Comparison of ENCODE assay signal across 13 cellular contexts in the genomic region with DNA sequence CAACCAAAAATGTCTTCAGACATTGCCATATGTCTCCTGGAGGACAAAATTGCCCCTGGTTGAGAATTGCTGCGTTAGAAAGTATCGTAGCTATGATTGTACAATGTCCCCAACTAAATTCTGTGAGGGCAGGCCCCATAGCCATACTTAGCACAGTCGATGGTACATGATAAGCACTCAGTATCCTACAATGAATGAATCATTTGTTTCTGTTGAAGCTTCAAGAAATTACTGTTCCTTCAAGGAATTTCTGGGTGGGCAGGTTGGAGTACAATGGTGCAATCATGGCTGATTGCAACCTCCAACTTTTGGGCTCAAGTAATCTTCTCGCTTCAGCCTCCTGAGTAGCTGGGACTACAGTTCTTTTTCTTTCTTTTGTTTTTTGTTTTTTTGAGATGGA. TPM values are rescaled to one million over a fixed set of nuclear protein-coding genes. Genes with fewer than 3 reads are reported as not detected.
A peak's percentile ranks its signal among the peaks of the same experiment; 100 is the strongest.
DNase-seq lines count a peak whose midpoint lies in the region; ATAC-seq and TF ChIP-seq lines count a peak whose summit lies in the region.
"Had no signal": no experiment of that assay in that cellular context is flagged by ENCODE, and none has a peak within 500 bp of the region (broad histone marks: within the 10 kb centered on the region; RNA-seq: fewer than 3 reads in every experiment).

No MANE protein-coding gene starts in this region.

- H3K4me3 ChIP-seq in fibroblast of mammary gland (ENCODE audit: control insufficient read depth, low read depth, low read length) (no peak overlapping the region), dorsolateral prefrontal cortex (no peak overlapping the region)
- H3K4me3 ChIP-seq: prostate gland had no signal

- H3K27ac Mint-ChIP-seq in activated naive CD4-positive, alpha-beta T cell treated with anti-CD3 and anti-CD28 coated beads, Interleukin-2, amount 50 U/mL, for 24 hours, result peak overlapping the region; percentile 73
- H3K27ac Mint-ChIP-seq in activated T-helper 1 cell treated with anti-CD3 and anti-CD28 coated beads, Interleukin-12 subunit alpha, Interleukin-12 subunit beta, Interleukin-2, Interleukin-4 antibody, amounts not matched to agents 30 ng/mL and 10 ng/mL and 1 ng/mL, durations not matched to agents 14 hours and 24 hours and 36 hours, result peak overlapping the region; percentile 53
- peak overlapping the region; percentile 69 to 87 for H3K27ac Mint-ChIP-seq in stimulated activated naive CD8-positive, alpha-beta T cell treated with anti-CD3 and anti-CD28 coated beads, Interleukin-15, amount 100 ng/mL, for 72 hours
- H3K27ac Mint-ChIP-seq: endodermal cell had no signal

- H3K4me1 Mint-ChIP-seq in activated naive CD4-positive, alpha-beta T cell treated with anti-CD3 and anti-CD28 coated beads, Interleukin-2, amount 50 U/mL, for 24 hours, result peaks cover 83% of the 10 kb centered on the region
- peaks cover 80% of the 10 kb centered on the region for H3K4me1 Mint-ChIP-seq in activated T-helper 1 cell treated with anti-CD3 and anti-CD28 coated beads, Interleukin-12 subunit alpha, Interleukin-12 subunit beta, Interleukin-2, Interleukin-4 antibody, amounts not matched to agents 30 ng/mL and 10 ng/mL and 1 ng/mL, durations not matched to agents 14 hours and 24 hours and 36 hours (ENCODE audit: low read depth)
- H3K4me1 Mint-ChIP-seq in stimulated activated naive CD8-positive, alpha-beta T cell treated with anti-CD3 and anti-CD28 coated beads, Interleukin-15, amount 100 ng/mL, for 72 hours, result peaks cover 77% of the 10 kb centered on the region

- H3K27me3 ChIP-seq in dorsolateral prefrontal cortex, result no peaks in the 10 kb centered on the region

- H3K9me3 Mint-ChIP-seq in activated naive CD4-positive, alpha-beta T cell treated with anti-CD3 and anti-CD28 coated beads, Interleukin-2, amount 50 U/mL, for 24 hours, result no peaks in the 10 kb centered on the region
- no peaks in the 10 kb centered on the region for H3K9me3 Mint-ChIP-seq in activated T-helper 1 cell treated with anti-CD3 and anti-CD28 coated beads, Interleukin-12 subunit alpha, Interleukin-12 subunit beta, Interleukin-2, Interleukin-4 antibody, amounts not matched to agents 30 ng/mL and 10 ng/mL and 1 ng/mL, durations not matched to agents 14 hours and 24 hours and 36 hours
- no peaks in the 10 kb centered on the region for H3K9me3 Mint-ChIP-seq in stimulated activated naive CD8-positive, alpha-beta T cell treated with anti-CD3 and anti-CD28 coated beads, Interleukin-15, amount 100 ng/mL, for 72 hours
- H3K9me3 Mint-ChIP-seq: endodermal cell had no signal

- H3K27me3 Mint-ChIP-seq in activated naive CD4-positive, alpha-beta T cell treated with anti-CD3 and anti-CD28 coated beads, Interleukin-2, amount 50 U/mL, for 24 hours, result no peaks in the 10 kb centered on the region
- no peaks in the 10 kb centered on the region for H3K27me3 Mint-ChIP-seq in activated T-helper 1 cell treated with anti-CD3 and anti-CD28 coated beads, Interleukin-12 subunit alpha, Interleukin-12 subunit beta, Interleukin-2, Interleukin-4 antibody, amounts not matched to agents 30 ng/mL and 10 ng/mL and 1 ng/mL, durations not matched to agents 14 hours and 24 hours and 36 hours (ENCODE audit: insufficient read depth)
- H3K27me3 Mint-ChIP-seq in stimulated activated naive CD8-positive, alpha-beta T cell treated with anti-CD3 and anti-CD28 coated beads, Interleukin-15, amount 100 ng/mL, for 72 hours, result no peaks in the 10 kb centered on the region

- intact Hi-C loops in activated T-helper 1 cell treated with anti-CD3 and anti-CD28 coated beads, Interleukin-12 subunit alpha, Interleukin-12 subunit beta, Interleukin-2, Interleukin-4 antibody, amounts not matched to agents 30 ng/mL and 10 ng/mL and 1 ng/mL, durations not matched to agents 14 hours and 24 hours and 36 hours (cut with micrococcal nuclease), result loop anchor here (10.0 kb wide), 1 partner anchor 940 kb away; no protein-coding TSS in a partner anchor
- intact Hi-C loops in dorsolateral prefrontal cortex (cut with DNase I), result no loop called here

- peak overlapping the region in 4 of 59 donors; percentile 3 to 25 (median 16) for H3K27ac ChIP-seq in dorsolateral prefrontal cortex
- H3K27ac ChIP-seq: prostate gland had no signal

- TF ChIP-seq CTCF in fibroblast of mammary gland (conservative IDR thresholded peaks at IDR 0.05; ENCODE audit: control insufficient read depth, insufficient read depth, low read depth, low read length) (no peak), dorsolateral prefrontal cortex (IDR thresholded peaks at IDR 0.05 in 54 of 56, conservative IDR thresholded peaks at IDR 0.05 in 2 of 56; ENCODE audit: low read depth in 1 of 56, partially characterized antibody in 56 of 56) (no peak)

- peak overlapping the region; percentile 67 for H3K4me3 Mint-ChIP-seq in activated naive CD4-positive, alpha-beta T cell treated with anti-CD3 and anti-CD28 coated beads, Interleukin-2, amount 50 U/mL, for 24 hours
- peak overlapping the region; percentile 76 for H3K4me3 Mint-ChIP-seq in activated T-helper 1 cell treated with anti-CD3 and anti-CD28 coated beads, Interleukin-12 subunit alpha, Interleukin-12 subunit beta, Interleukin-2, Interleukin-4 antibody, amounts not matched to agents 30 ng/mL and 10 ng/mL and 1 ng/mL, durations not matched to agents 14 hours and 24 hours and 36 hours
- H3K4me3 Mint-ChIP-seq in stimulated activated naive CD8-positive, alpha-beta T cell treated with anti-CD3 and anti-CD28 coated beads, Interleukin-15, amount 100 ng/mL, for 72 hours, result peak overlapping the region; percentile 85 to 89
- H3K4me3 Mint-ChIP-seq: endodermal cell had no signal

- ATAC-seq in stimulated activated naive CD8-positive, alpha-beta T cell treated with anti-CD3 and anti-CD28 coated beads, Interleukin-15, amount 100 ng/mL, for 72 hours, result no peak
- ATAC-seq: Panc1 had no signal

- no peak for DNase-seq in activated naive CD4-positive, alpha-beta T cell treated with Interleukin-2 at 50 U/mL for 16 hours
- no peak for DNase-seq in activated T-helper 1 cell treated with anti-CD3 and anti-CD28 coated beads, Interleukin-12 subunit alpha, Interleukin-12 subunit beta, Interleukin-2, Interleukin-4 antibody, amounts not matched to agents 30 ng/mL and 10 ng/mL and 1 ng/mL, durations not matched to agents 14 hours and 24 hours and 36 hours (ENCODE audit: low spot score)
- DNase-seq in fibroblast of mammary gland (ENCODE audit: low read depth), result peak; percentile 35
- DNase-seq in stimulated activated naive CD8-positive, alpha-beta T cell treated with anti-CD3 and anti-CD28 coated beads, Interleukin-15, amount 100 ng/mL, for 72 hours, result no peak
- DNase-seq in dorsolateral prefrontal cortex, result no peak
- DNase-seq in T1000 (lab: John Stamatoyannopoulos, UW), result no peak
- no peak for DNase-seq in NCI-H524 treated with DMSO at 0.1 percent for 48 hours (lab: John Stamatoyannopoulos, UW)
- DNase-seq: AML-193, endodermal cell, kidney had no signal

- H3K36me3 Mint-ChIP-seq in activated naive CD4-positive, alpha-beta T cell treated with anti-CD3 and anti-CD28 coated beads, Interleukin-2, amount 50 U/mL, for 24 hours, result peaks cover 24% of the 10 kb centered on the region
- H3K36me3 Mint-ChIP-seq in activated T-helper 1 cell treated with anti-CD3 and anti-CD28 coated beads, Interleukin-12 subunit alpha, Interleukin-12 subunit beta, Interleukin-2, Interleukin-4 antibody, amounts not matched to agents 30 ng/mL and 10 ng/mL and 1 ng/mL, durations not matched to agents 14 hours and 24 hours and 36 hours (ENCODE audit: low read depth), result peaks cover 47% of the 10 kb centered on the region

RNA-seq across cellular contexts. Expression of a gene that starts 4.7 kb away (rescaled TPM):
- total RNA-seq in activated T-helper 1 cell treated with anti-CD3 and anti-CD28 coated beads, Interleukin-12 subunit alpha, Interleukin-12 subunit beta, Interleukin-2, Interleukin-4 antibody, amounts not matched to agents 30 ng/mL and 10 ng/mL and 1 ng/mL, durations not matched to agents 14 hours and 24 hours and 36 hours, result 421 and 435 TPM in 2 replicates
- total RNA-seq in dorsolateral prefrontal cortex, result 100 to 1,000 TPM; 108 to 214 (median 152) TPM

RNA-seq across cellular contexts. Expression of a gene that starts 51.9 kb away (rescaled TPM):
- 101 and 110 TPM in 2 replicates for total RNA-seq in activated T-helper 1 cell treated with anti-CD3 and anti-CD28 coated beads, Interleukin-12 subunit alpha, Interleukin-12 subunit beta, Interleukin-2, Interleukin-4 antibody, amounts not matched to agents 30 ng/mL and 10 ng/mL and 1 ng/mL, durations not matched to agents 14 hours and 24 hours and 36 hours
- 100 to 1,000 TPM in 97 of 120 experiments, 10 to 100 TPM in 23; 72.4 to 166 (median 118) TPM for total RNA-seq in dorsolateral prefrontal cortex
